In genomic region chr11:132846080-132846479, GRCh38 we compare ENCODE assay signal across 1 cellular context.
TF ChIP-seq lines count a peak whose summit lies in the region.

No MANE protein-coding gene starts in this region.

TF ChIP-seq in H1, 55 proteins besides CTCF, POLR2A, EP300 and RAD21:
- TF ChIP-seq GTF2F1 (IDR thresholded peaks at IDR 0.05; ENCODE audit: borderline replicate concordance, low read depth, low read length) = no peak
- no peak for TF ChIP-seq TAF7 (optimal IDR thresholded peaks at IDR 0.05; ENCODE audit: borderline replicate concordance, low read depth, low read length)
- no peak for TF ChIP-seq CBX8 (IDR thresholded peaks at IDR 0.05; ENCODE audit: borderline replicate concordance, low read depth, low read length)
- no peak for TF ChIP-seq SIN3A (conservative IDR thresholded peaks at IDR 0.05 in 1 of 2, IDR thresholded peaks at IDR 0.05 in 1 of 2; ENCODE audit: low read depth in 1 of 2, low read length in 2 of 2)
- TF ChIP-seq JUN (IDR thresholded peaks at IDR 0.05; ENCODE audit: low read depth, low read length) = no peak
- TF ChIP-seq RBBP5 (IDR thresholded peaks at IDR 0.05; ENCODE audit: borderline replicate concordance, low read depth, low read length) = no peak
- TF ChIP-seq GABPA (IDR thresholded peaks at IDR 0.05; ENCODE audit: borderline replicate concordance, insufficient read depth, low read length) = no peak
TF ChIP-seq in H1: peak in this region for 0.
